ENCODE assay signal across 9 cellular contexts in genomic region chr4:133151301-133151680, GRCh38. TPM values are rescaled to one million over a fixed set of nuclear protein-coding genes. Genes with fewer than 3 reads are reported as not detected.
DNase-seq lines count a peak whose midpoint lies in the region; ATAC-seq and TF ChIP-seq lines count a peak whose summit lies in the region.
"Had no signal": no experiment of that assay in that cellular context is flagged by ENCODE, and none has a peak within 500 bp of the region (broad histone marks: within the 10 kb centered on the region; RNA-seq: fewer than 3 reads in every experiment).

No MANE protein-coding gene starts in this region.

- no peak overlapping the region for H3K18ac ChIP-seq in mesenchymal stem cell (ENCODE audit: low read depth in 1 of 2, low read length in 2 of 2)

- H3K4me1 Mint-ChIP-seq in brain, result peaks cover 26% of the 10 kb centered on the region

- no peak overlapping the region for H3K27ac ChIP-seq in cardiac muscle cell
- no peak overlapping the region for H3K27ac ChIP-seq in right atrium auricular region
- H3K27ac ChIP-seq in mesenchymal stem cell (ENCODE audit: low read length, poor library complexity, severe bottlenecking), result no peak overlapping the region
- H3K27ac ChIP-seq in upper lobe of right lung, result no peak overlapping the region
- H3K27ac ChIP-seq in RWPE1, result no peak overlapping the region

- no peaks in the 10 kb centered on the region for H3K79me1 ChIP-seq in mesenchymal stem cell (replicated peaks; ENCODE audit: low read length, poor library complexity, severe bottlenecking)

- H3K4me3 Mint-ChIP-seq in brain, result peak overlapping the region; percentile 89 to 94 (median 93)

- H2BK5ac ChIP-seq in mesenchymal stem cell (ENCODE audit: low read depth, low read length, poor library complexity, severe bottlenecking), result no peak overlapping the region

- WGBS in mesenchymal stem cell, result 2% methylated on average over 32 of the region's 32 CpGs

- intact Hi-C loops in upper lobe of right lung (cut with DNase I), result no loop called here

- no peak overlapping the region for H3K14ac ChIP-seq in mesenchymal stem cell (ENCODE audit: low read length in 2 of 2)

- peaks cover 54% of the 10 kb centered on the region for H3K27me3 Mint-ChIP-seq in brain

- no peaks in the 10 kb centered on the region for H3K9me3 Mint-ChIP-seq in brain

- no peaks in the 10 kb centered on the region for H3K36me3 Mint-ChIP-seq in brain

- H3K4me1 ChIP-seq in cardiac muscle cell (ENCODE audit: low read depth) (peaks cover 6% of the 10 kb centered on the region), right atrium auricular region (peaks cover 0 to 58% of the 10 kb centered on the region in 2 donors), mesenchymal stem cell (ENCODE audit: control insufficient read depth, insufficient read depth, low read depth, low read length) (peaks cover 26% of the 10 kb centered on the region), upper lobe of right lung (peaks cover 55% of the 10 kb centered on the region)

- H2BK15ac ChIP-seq in mesenchymal stem cell (ENCODE audit: low read depth, poor library complexity, severe bottlenecking), result no peak overlapping the region

- CTCF ChIA-PET in RWPE1 (lab: Yijun Ruan, JAX), result interaction anchor here (0.6 kb wide), 2 partner anchors 27 to 1978 kb away, joined by 4 to 5 read pairs; no protein-coding TSS in a partner anchor

- no peaks in the 10 kb centered on the region for H3K9me3 ChIP-seq in cardiac muscle cell (ENCODE audit: low read depth)
- H3K9me3 ChIP-seq in right atrium auricular region, result no peaks in the 10 kb centered on the region
- no peaks in the 10 kb centered on the region for H3K9me3 ChIP-seq in mesenchymal stem cell (ENCODE audit: control insufficient read depth, low read length)
- H3K9me3 ChIP-seq in upper lobe of right lung, result no peaks in the 10 kb centered on the region

- peak overlapping the region; percentile 85 to 92 (median 86) for H3K27ac Mint-ChIP-seq in brain

- peaks cover 50% of the 10 kb centered on the region for H3K27me3 ChIP-seq in cardiac muscle cell
- H3K27me3 ChIP-seq in right atrium auricular region, result peaks cover 22 to 27% of the 10 kb centered on the region in 2 donors
- peaks cover 13 to 81% of the 10 kb centered on the region in 2 experiments for H3K27me3 ChIP-seq in mesenchymal stem cell (ENCODE audit: control insufficient read depth in 1 of 2, insufficient read depth in 1 of 2, low read length in 2 of 2)
- peaks cover 78% of the 10 kb centered on the region for H3K27me3 ChIP-seq in upper lobe of right lung

- TF ChIP-seq CTCF in cardiac muscle cell (IDR thresholded peaks at IDR 0.05; ENCODE audit: low read depth, low read length) (no peak), right atrium auricular region (IDR thresholded peaks at IDR 0.05) (no peak), brain (conservative IDR thresholded peaks at IDR 0.05) (no peak), upper lobe of right lung (IDR thresholded peaks at IDR 0.05) (no peak), RWPE1 (conservative IDR thresholded peaks at IDR 0.05; ENCODE audit: low read depth) (no peak)

- H2AK5ac ChIP-seq in mesenchymal stem cell (ENCODE audit: low read length, severe bottlenecking), result no peak overlapping the region

- peak overlapping the region; percentile 95 for H3K4me2 ChIP-seq in mesenchymal stem cell (ENCODE audit: low read length, poor library complexity, severe bottlenecking)

- H4K91ac ChIP-seq in mesenchymal stem cell (ENCODE audit: low read length), result no peak overlapping the region

- no peak overlapping the region for H2BK120ac ChIP-seq in mesenchymal stem cell (ENCODE audit: low read depth, low read length)

- no peak overlapping the region for H3K9ac ChIP-seq in mesenchymal stem cell (ENCODE audit: low read length)

- H3K4me3 ChIP-seq in cardiac muscle cell (peak overlapping the region; percentile 50), right atrium auricular region (peak overlapping the region in 1 of 2 donors; percentile 40), mesenchymal stem cell (ENCODE audit: insufficient read depth in 1 of 2, low read depth in 1 of 2, low read length in 2 of 2) (peak overlapping the region; percentile 51 to 85), upper lobe of right lung (peak overlapping the region; percentile 14)

- H2AFZ ChIP-seq in mesenchymal stem cell (ENCODE audit: low read depth, low read length), result no peak overlapping the region

- no peaks in the 10 kb centered on the region for H3K36me3 ChIP-seq in cardiac muscle cell
- H3K36me3 ChIP-seq in right atrium auricular region, result no peaks in the 10 kb centered on the region
- no peaks in the 10 kb centered on the region for H3K36me3 ChIP-seq in mesenchymal stem cell (ENCODE audit: control insufficient read depth in 1 of 2, insufficient read depth in 2 of 2, low read depth in 1 of 2, low read length in 2 of 2)
- H3K36me3 ChIP-seq in upper lobe of right lung, result no peaks in the 10 kb centered on the region

- DNase-seq in cardiac muscle cell (ENCODE audit: low read depth in 1 of 2, low spot score in 1 of 2), result peak; percentile 7 to 39
- no peak for DNase-seq in right atrium auricular region (ENCODE audit: low spot score)
- DNase-seq in mesenchymal stem cell, result peak; percentile 40
- no peak for DNase-seq in upper lobe of right lung
- no peak for DNase-seq in RWPE1 (ENCODE audit: low spot score)
- DNase-seq: SW 1271 had no signal

- H3K4ac ChIP-seq in mesenchymal stem cell (ENCODE audit: low read depth in 1 of 2, low read length in 2 of 2), result no peak overlapping the region

- ATAC-seq in upper lobe of right lung (no peak), HG02973 (IDR thresholded peaks at IDR 0.05; ENCODE audit: unreplicated experiment) (no peak), HG03378 (IDR thresholded peaks at IDR 0.05; ENCODE audit: unreplicated experiment) (no peak)

- H4K8ac ChIP-seq in mesenchymal stem cell (ENCODE audit: low read length), result no peak overlapping the region

- POLR2A ChIA-PET in RWPE1 (lab: Yijun Ruan, JAX; ENCODE audit: low non-redundant PET), result no interaction called here

- H3K23ac ChIP-seq in mesenchymal stem cell (ENCODE audit: low read length in 2 of 2), result peak overlapping the region in 1 of 2 experiments; percentile 20

- H2BK12ac ChIP-seq in mesenchymal stem cell (ENCODE audit: low read length in 2 of 2), result no peak overlapping the region

RNA-seq across cellular contexts. Expression of gene PCDH10, which starts 2.2 kb away (rescaled TPM):
- 1.1 and 3.0 TPM in 2 replicates for total RNA-seq in cardiac muscle cell
- 0.50 and 0.57 TPM in 2 replicates for polyA plus RNA-seq in cardiac muscle cell
- under 1 TPM; 0.44 to 0.94 TPM for total RNA-seq in right atrium auricular region
- 9.5 TPM for polyA plus RNA-seq in brain (ENCODE audit: insufficient read depth, low read depth, low replicate concordance)
- 4.5 TPM for polyA plus RNA-seq in mesenchymal stem cell (2013, experiment 1 of 2)
- polyA plus RNA-seq in mesenchymal stem cell (2013, experiment 2 of 2), result 4.5 TPM
- total RNA-seq in upper lobe of right lung, result 0.41 TPM

Comparison
In these comparisons a context has a peak if more than half of its experiments do, and no peak if none do; other contexts are left out.
1. DNase-seq: peak in cardiac muscle cell (2 of 2) and mesenchymal stem cell (single experiment); none in right atrium auricular region (single experiment), upper lobe of right lung (single experiment) and RWPE1 (single experiment).